Comparison of ENCODE assay signal across 8 cellular contexts in the genomic region with DNA sequence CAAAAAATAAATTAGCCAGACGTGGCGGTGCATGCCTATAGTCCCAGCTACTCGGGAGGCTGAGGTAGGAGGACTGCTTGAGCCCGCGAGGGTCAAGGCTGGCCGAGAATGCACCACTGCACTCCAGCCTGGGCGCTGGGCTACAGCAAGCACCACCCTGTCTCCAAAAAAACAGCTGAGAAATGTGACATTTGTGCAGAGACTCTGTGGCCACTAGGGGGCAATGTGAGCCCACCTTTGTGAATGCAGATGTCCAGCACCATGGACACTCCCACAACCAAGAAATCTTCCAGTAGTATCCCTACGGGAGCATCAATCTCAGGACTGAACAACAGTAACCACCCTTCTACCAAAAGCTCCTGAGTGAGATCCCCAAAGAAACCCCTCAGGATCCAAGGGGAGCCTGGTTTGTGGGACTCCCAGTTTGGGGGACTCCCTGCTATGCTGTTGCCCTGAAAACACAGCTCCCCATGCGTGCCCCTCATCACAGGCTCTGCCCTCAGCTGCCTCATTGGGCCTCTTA. TPM values are rescaled to one million over a fixed set of nuclear protein-coding genes. Genes with fewer than 3 reads are reported as not detected.
DNase-seq lines count a peak whose midpoint lies in the region; ATAC-seq lines count a peak whose summit lies in the region.

No MANE protein-coding gene starts in this region.

- ATAC-seq in HG03108 (IDR thresholded peaks at IDR 0.05; ENCODE audit: unreplicated experiment) (peak; percentile 56), left colon (peak; percentile 96), HG03045 (IDR thresholded peaks at IDR 0.05; ENCODE audit: unreplicated experiment) (no peak)

- DNase-seq in DMS153 (lab: John Stamatoyannopoulos, UW): peak; percentile 54
- peak; percentile 24 for DNase-seq in NCI-H510A (lab: John Stamatoyannopoulos, UW)
- peak; percentile 80 for DNase-seq in activated CD4-positive, CD25-positive, alpha-beta regulatory T cell treated with anti-CD3 and anti-CD28 coated beads, Interleukin-2, amount 50 U/mL, for 72 hours
- DNase-seq in cerebellar cortex (ENCODE audit: low spot score): peak; percentile 87
- peak; percentile 72 to 93 for DNase-seq in left colon
- peak; percentile 65 for DNase-seq in stimulated activated CD4-positive, alpha-beta T cell treated with anti-CD3 and anti-CD28 coated beads, Interleukin-2, amount 100 ng/mL, for 4 hours (ENCODE audit: low read depth)

- intact Hi-C loops in left colon (cut with DNase I, micrococcal nuclease): loop anchor here in 1 of 2 donors (5.0 kb wide), 1 partner anchor 79 kb away; no protein-coding TSS in a partner anchor

RNA-seq across cellular contexts. Expression of a gene that starts 6.3 kb away (rescaled TPM):
- 100 to 1,000 TPM; 482 to 555 TPM for total RNA-seq in left colon

RNA-seq across cellular contexts. Expression of a gene that starts 30.1 kb away (rescaled TPM):
- total RNA-seq in left colon: 1 to 10 TPM; 1.5 to 3.6 TPM

Comparison
In these comparisons a context has a peak if more than half of its experiments do, and no peak if none do; other contexts are left out.
1. DNase-seq: peak in every context shown above with its lines; median percentile 87 in cerebellar cortex; 82 in left colon; 80 in activated CD4-positive, CD25-positive, alpha-beta regulatory T cell treated with anti-CD3 and anti-CD28 coated beads, Interleukin-2, amount 50 U/mL, for 72 hours; 65 in stimulated activated CD4-positive, alpha-beta T cell treated with anti-CD3 and anti-CD28 coated beads, Interleukin-2, amount 100 ng/mL, for 4 hours; 54 in DMS153; 24 in NCI-H510A.